21 cellular contexts compared by ENCODE assay signal in genomic region chr22:23375031-23375827, GRCh38.
DNase-seq lines count a peak whose midpoint lies in the region; ATAC-seq, FAIRE-seq and TF ChIP-seq lines count a peak whose summit lies in the region.
"Had no signal": no experiment of that assay in that cellular context is flagged by ENCODE, and none has a peak within 500 bp of the region (broad histone marks: within the 10 kb centered on the region; RNA-seq: fewer than 3 reads in every experiment).

No MANE protein-coding gene starts in this region.

- H3K79me1 ChIP-seq in H1 (ENCODE audit: low read depth, low read length) (no peaks in the 10 kb centered on the region; the same call in 1 of the 2 replicates), neuronal stem cell (ENCODE audit: low read depth, low read length) (no peaks in the 10 kb centered on the region)

- H4K20me1 ChIP-seq in OCI-LY3 (ENCODE audit: insufficient read depth, low read length) = no peaks in the 10 kb centered on the region
- peaks cover 0 to 1% of the 10 kb centered on the region in 2 experiments for H4K20me1 ChIP-seq in H1 (replicated peaks in 1 of 2; ENCODE audit: control insufficient read depth in 1 of 2, insufficient read depth in 2 of 2, low read length in 2 of 2)

- no peak overlapping the region for H2BK120ac ChIP-seq in H1 (replicated peaks; ENCODE audit: low read depth, low read length)
- H2BK120ac ChIP-seq in neuronal stem cell (ENCODE audit: low read depth, low read length) = no peak overlapping the region

- no peak overlapping the region for H3K4ac ChIP-seq in H1 (replicated peaks; ENCODE audit: insufficient read length, low read depth, low read length)
- H3K4ac ChIP-seq in neuronal stem cell (ENCODE audit: low read length) = no peak overlapping the region

- H4K8ac ChIP-seq in H1 (ENCODE audit: extremely low read depth, insufficient read depth, low read length) (no peak overlapping the region), neuronal stem cell (ENCODE audit: low read depth, low read length) (no peak overlapping the region)

- peak overlapping the region; percentile 16 for H3K56ac ChIP-seq in H1 (replicated peaks; ENCODE audit: insufficient read length, low read depth, low read length)

- H2BK20ac ChIP-seq in H1 (ENCODE audit: low read length) = no peak overlapping the region

- no peak overlapping the region for H2BK15ac ChIP-seq in H1 (ENCODE audit: low read length)
- no peak overlapping the region for H2BK15ac ChIP-seq in neuronal stem cell (ENCODE audit: low read length)

- 64% methylated on average over 14 of the region's 14 CpGs; no CpG with 5 or more reads in 1 of the 2 experiments for WGBS in H1 (ENCODE audit: extremely low coverage in 1 of 2, insufficient coverage in 1 of 2, insufficient read length in 1 of 2, insufficient replicate concordance in 2 of 2, low coverage in 1 of 2, low lambda C conversion rate in 2 of 2, missing lambda C conversion rate in 1 of 2), 2 experiments
- 40% methylated on average over 7 of the region's 14 CpGs for WGBS in right lobe of liver (ENCODE audit: insufficient coverage, low coverage, low lambda C conversion rate, missing lambda C conversion rate)
- WGBS in neuronal stem cell (ENCODE audit: extremely low coverage in 2 of 2, insufficient read length in 2 of 2, insufficient replicate concordance in 1 of 2), 2 donors = no CpG with 5 or more reads among the region's 14 CpGs

- no peaks in the 10 kb centered on the region for H3K27me3 Mint-ChIP-seq in activated CD8-positive, alpha-beta T cell treated with anti-CD3 and anti-CD28 coated beads for 36 hours

- TF ChIP-seq CTCF in OCI-LY3 (IDR thresholded peaks at IDR 0.05; ENCODE audit: low read depth, low read length) (no peak), H1 (IDR thresholded peaks at IDR 0.05; ENCODE audit: control extremely low read depth in 1 of 3, insufficient read depth in 1 of 3, low read depth in 1 of 3, low read length in 3 of 3) (no peak), right lobe of liver (IDR thresholded peaks at IDR 0.05) (no peak), GM20000 (IDR thresholded peaks at IDR 0.05; ENCODE audit: extremely low read depth, missing control alignments) (no peak)
- no peak for TF ChIP-seq CTCF in activated CD8-positive, alpha-beta T cell treated with anti-CD3 and anti-CD28 coated beads for 36 hours (IDR thresholded peaks at IDR 0.05)

- 0 out of 2 replicates have a peak overlapping the region, but pooled peaks have one; percentile 48 for H2AFZ ChIP-seq in OCI-LY3 (ENCODE audit: low read depth, low read length)
- no peak overlapping the region for H2AFZ ChIP-seq in H1 (ENCODE audit: low read length)
- no peak overlapping the region for H2AFZ ChIP-seq in neuronal stem cell (ENCODE audit: low read length)
- H2AFZ ChIP-seq: GM23338 had no signal

- H3K4me1 ChIP-seq in OCI-LY3 (ENCODE audit: low read length) = no peaks in the 10 kb centered on the region
- H3K4me1 ChIP-seq in H1 (replicated peaks in 1 of 4; ENCODE audit: control insufficient read depth in 3 of 4, insufficient read depth in 4 of 4, low read length in 3 of 4) = no peaks in the 10 kb centered on the region
- no peaks in the 10 kb centered on the region for H3K4me1 ChIP-seq in right lobe of liver
- H3K4me1 ChIP-seq in neuronal stem cell (ENCODE audit: control insufficient read depth in 2 of 2, insufficient read depth in 1 of 2, low read depth in 1 of 2, low read length in 2 of 2) = peaks cover 0 to 3% of the 10 kb centered on the region in 2 donors
- H3K4me1 ChIP-seq: BE2C had no signal

- no peak overlapping the region for H3K27ac Mint-ChIP-seq in activated CD8-positive, alpha-beta T cell treated with anti-CD3 and anti-CD28 coated beads for 36 hours
- H3K27ac Mint-ChIP-seq: CD4-positive, CD25-positive, alpha-beta regulatory T cell; GM23338; HFFc6 had no signal

- H3K27me3 ChIP-seq in OCI-LY3 (ENCODE audit: low read depth, low read length) = peaks cover 29% of the 10 kb centered on the region
- peaks cover 9 to 48% (median 24%) of the 10 kb centered on the region in 4 experiments for H3K27me3 ChIP-seq in H1 (replicated peaks in 1 of 4; ENCODE audit: control insufficient read depth in 3 of 4, extremely low read depth in 1 of 4, insufficient read depth in 3 of 4, low read length in 3 of 4)
- no peaks in the 10 kb centered on the region for H3K27me3 ChIP-seq in right lobe of liver
- H3K27me3 ChIP-seq in neuronal stem cell (ENCODE audit: control insufficient read depth in 3 of 3, insufficient read depth in 3 of 3, low read depth in 1 of 3, low read length in 3 of 3) = peaks cover 0 to 13% (median 0%) of the 10 kb centered on the region in 3 experiments
- H3K27me3 ChIP-seq: BE2C had no signal

- H3K36me3 Mint-ChIP-seq in activated CD8-positive, alpha-beta T cell treated with anti-CD3 and anti-CD28 coated beads for 36 hours (ENCODE audit: low read depth) = no peaks in the 10 kb centered on the region
- H3K36me3 Mint-ChIP-seq: CD4-positive, CD25-positive, alpha-beta regulatory T cell; CD8-positive, alpha-beta memory T cell had no signal

- intact Hi-C loops in right lobe of liver (cut with DNase I) = no loop called here
- intact Hi-C loops in activated CD8-positive, alpha-beta T cell treated with anti-CD3 and anti-CD28 coated beads for 36 hours (cut with micrococcal nuclease) = loop anchor here (5.0 kb wide), 1 partner anchor 58 kb away; no protein-coding TSS in a partner anchor

- H4K91ac ChIP-seq in H1 (replicated peaks; ENCODE audit: insufficient read length, low read length) (no peak overlapping the region), neuronal stem cell (ENCODE audit: low read depth, low read length, poor library complexity) (no peak overlapping the region)

- H2AK5ac ChIP-seq in H1 (ENCODE audit: low read depth, low read length) (no peak overlapping the region), neuronal stem cell (ENCODE audit: low read depth, low read length) (no peak overlapping the region)

- no peak overlapping the region for H4K5ac ChIP-seq in H1 (ENCODE audit: insufficient read length, low read depth, low read length)

- H3K4me3 Mint-ChIP-seq in activated CD8-positive, alpha-beta T cell treated with anti-CD3 and anti-CD28 coated beads for 36 hours = no peak overlapping the region
- H3K4me3 Mint-ChIP-seq: CD4-positive, CD25-positive, alpha-beta regulatory T cell; CD8-positive, alpha-beta memory T cell; GM23338; HFFc6 had no signal

- CTCF ChIA-PET in H1 (lab: Charles Lee; ENCODE audit: partially characterized antibody) = interaction anchor here (0.6 to 3.4 kb wide), 8 partner anchors 10 to 255 kb away, joined by 3 to 16 read pairs (median 3); no protein-coding TSS in a partner anchor
- CTCF ChIA-PET in activated CD8-positive, alpha-beta T cell treated with anti-CD3 and anti-CD28 coated beads for 36 hours (lab: Charles Lee) = interaction anchor here (1.0 to 5.5 kb wide), 3 partner anchors 10 to 416 kb away, joined by 3 to 33 read pairs (median 13); no protein-coding TSS in a partner anchor

- no peaks in the 10 kb centered on the region for H3K9me3 Mint-ChIP-seq in activated CD8-positive, alpha-beta T cell treated with anti-CD3 and anti-CD28 coated beads for 36 hours
- H3K9me3 Mint-ChIP-seq: CD8-positive, alpha-beta memory T cell; GM23338; HFFc6 had no signal

- no peak overlapping the region for H3K4me3 ChIP-seq in OCI-LY3 (ENCODE audit: low read length)
- no peak overlapping the region for H3K4me3 ChIP-seq in H1 (ENCODE audit: extremely low read depth in 1 of 4, insufficient read depth in 2 of 4, low read depth in 3 of 4, low read length in 4 of 4)
- H3K4me3 ChIP-seq in right lobe of liver = no peak overlapping the region
- peak overlapping the region in 1 of 2 donors; percentile 49 for H3K4me3 ChIP-seq in neuronal stem cell (ENCODE audit: low read length in 2 of 2)
- H3K4me3 ChIP-seq: GM23338, K562 had no signal

- H3K4me2 ChIP-seq in OCI-LY3 (ENCODE audit: low read length) = no peak overlapping the region
- no peak overlapping the region for H3K4me2 ChIP-seq in H1 (ENCODE audit: insufficient read depth in 1 of 2, low read depth in 2 of 2, low read length in 2 of 2)
- H3K4me2 ChIP-seq in neuronal stem cell (ENCODE audit: insufficient read depth, low read length, poor library complexity, severe bottlenecking) = no peak overlapping the region
- H3K4me2 ChIP-seq: GM23338 had no signal

- ATAC-seq in right lobe of liver (peak; percentile 43 to 88 (median 55)), GM21381 (IDR thresholded peaks at IDR 0.05; ENCODE audit: unreplicated experiment) (no peak), HG02678 (IDR thresholded peaks at IDR 0.05; ENCODE audit: unreplicated experiment) (no peak)
- ATAC-seq in activated CD8-positive, alpha-beta T cell treated with anti-CD3 and anti-CD28 coated beads for 36 hours = no peak

- TF ChIP-seq EP300 in H1 (IDR thresholded peaks at IDR 0.05; ENCODE audit: borderline replicate concordance in 1 of 2, low read depth in 2 of 2, low read length in 2 of 2) = no peak

- no peak for FAIRE-seq in H1 (lab: Jason Lieb, UNC)
- FAIRE-seq: A204.1, D721Med, G401.6, K562 had no signal

- POLR2A ChIA-PET in H1 (lab: Charles Lee; ENCODE audit: partially characterized antibody) = no interaction called here
- POLR2A ChIA-PET in activated CD8-positive, alpha-beta T cell treated with anti-CD3 and anti-CD28 coated beads for 36 hours (lab: Charles Lee) = no interaction called here

- H3K9me3 ChIP-seq in OCI-LY3 (ENCODE audit: insufficient read depth, low read length) = no peaks in the 10 kb centered on the region
- H3K9me3 ChIP-seq in H1 (ENCODE audit: insufficient read depth in 2 of 2, low read depth in 1 of 2, low read length in 1 of 2) = no peaks in the 10 kb centered on the region
- H3K9me3 ChIP-seq in right lobe of liver = no peaks in the 10 kb centered on the region
- no peaks in the 10 kb centered on the region for H3K9me3 ChIP-seq in neuronal stem cell (replicated peaks in 1 of 2; ENCODE audit: control insufficient read depth in 2 of 2, insufficient read depth in 1 of 2, low read depth in 1 of 2, low read length in 2 of 2)
- H3K9me3 ChIP-seq: BE2C had no signal

- TF ChIP-seq POLR2A in H1 (IDR thresholded peaks at IDR 0.05; ENCODE audit: control extremely low read depth in 1 of 2, low read depth in 2 of 2, low read length in 2 of 2) = no peak
- TF ChIP-seq POLR2A in right lobe of liver (IDR thresholded peaks at IDR 0.05) = no peak

- no peaks in the 10 kb centered on the region for H3K23me2 ChIP-seq in H1 (ENCODE audit: low read depth, low read length)

- H3K4me1 Mint-ChIP-seq in activated CD8-positive, alpha-beta T cell treated with anti-CD3 and anti-CD28 coated beads for 36 hours (ENCODE audit: low read depth) = no peaks in the 10 kb centered on the region
- H3K4me1 Mint-ChIP-seq: CD4-positive, CD25-positive, alpha-beta regulatory T cell; CD8-positive, alpha-beta memory T cell; GM23338 had no signal

- no peak for TF ChIP-seq RAD21 in H1 (IDR thresholded peaks at IDR 0.05 in 1 of 2, conservative IDR thresholded peaks at IDR 0.05 in 1 of 2; ENCODE audit: low read depth in 2 of 2, low read length in 2 of 2)

- H3K18ac ChIP-seq in H1 (ENCODE audit: extremely low read depth, low read length) (no peak overlapping the region), neuronal stem cell (ENCODE audit: low read length) (no peak overlapping the region)

- no peak overlapping the region for H3K23ac ChIP-seq in H1 (ENCODE audit: insufficient read length)
- H3K23ac ChIP-seq in neuronal stem cell (ENCODE audit: low read depth, low read length, poor library complexity) = no peak overlapping the region

- H2BK12ac ChIP-seq in H1 (ENCODE audit: low read depth, low read length) (no peak overlapping the region), neuronal stem cell (ENCODE audit: low read length) (no peak overlapping the region)

- H3K14ac ChIP-seq in H1 (ENCODE audit: insufficient read length) = no peak overlapping the region
- H3K14ac ChIP-seq in neuronal stem cell (ENCODE audit: low read length) = no peak overlapping the region

- H3K36me3 ChIP-seq in OCI-LY3 (replicated peaks; ENCODE audit: low read depth, low read length) = no peaks in the 10 kb centered on the region
- no peaks in the 10 kb centered on the region for H3K36me3 ChIP-seq in H1 (ENCODE audit: control insufficient read depth in 2 of 4, insufficient read depth in 4 of 4, low read length in 3 of 4)
- no peaks in the 10 kb centered on the region for H3K36me3 ChIP-seq in right lobe of liver
- H3K36me3 ChIP-seq in neuronal stem cell (replicated peaks in 1 of 2; ENCODE audit: control insufficient read depth in 2 of 2, insufficient read depth in 2 of 2, low read length in 2 of 2) = no peaks in the 10 kb centered on the region
- H3K36me3 ChIP-seq: BE2C had no signal

- no peak overlapping the region for H2BK5ac ChIP-seq in H1 (ENCODE audit: low read depth, low read length)
- H2BK5ac ChIP-seq in neuronal stem cell (ENCODE audit: low read length) = no peak overlapping the region

- DNase-seq in H1 (ENCODE audit: low read depth in 1 of 2, low spot score in 2 of 2) = no peak
- DNase-seq in right lobe of liver = no peak
- no peak for DNase-seq in neuronal stem cell (ENCODE audit: low spot score)
- DNase-seq in GM20000 (ENCODE audit: low spot score) = no peak
- DNase-seq in activated CD8-positive, alpha-beta T cell treated with anti-CD3 and anti-CD28 coated beads for 36 hours = no peak
- DNase-seq: ACHN; BE2C; C1 segment of cervical spinal cord; CD4-positive, CD25-positive, alpha-beta regulatory T cell; CD8-positive, alpha-beta memory T cell; COR-L47; H7; HFFc6 had no signal

- no peak overlapping the region for H3K27ac ChIP-seq in OCI-LY3 (ENCODE audit: low read length)
- no peak overlapping the region for H3K27ac ChIP-seq in H1 (ENCODE audit: low read depth, low read length)
- H3K27ac ChIP-seq in right lobe of liver = no peak overlapping the region
- H3K27ac ChIP-seq in neuronal stem cell (replicated peaks; ENCODE audit: low read length) = no peak overlapping the region

- H3K9ac ChIP-seq in OCI-LY3 (ENCODE audit: low read length) (no peak overlapping the region), H1 (replicated peaks in 1 of 4; ENCODE audit: extremely low read depth in 1 of 4, low read depth in 3 of 4, low read length in 3 of 4) (no peak overlapping the region), neuronal stem cell (ENCODE audit: low read depth, low read length, poor library complexity) (peak overlapping the region; percentile 57)

- no peaks in the 10 kb centered on the region for H3K79me2 ChIP-seq in OCI-LY3 (ENCODE audit: low read length)
- H3K79me2 ChIP-seq in H1 (ENCODE audit: control insufficient read depth in 1 of 2, insufficient read depth in 2 of 2, low read length in 2 of 2) = no peaks in the 10 kb centered on the region

Comparison
In these comparisons a context has a peak if more than half of its experiments do, and no peak if none do; other contexts are left out.
1. ATAC-seq: peak in right lobe of liver (4 of 4); none in activated CD8-positive, alpha-beta T cell treated with anti-CD3 and anti-CD28 coated beads for 36 hours (single experiment), GM21381 (single experiment) and HG02678 (single experiment).